Comparison of ENCODE assay signal across 9 cellular contexts in the genomic region with DNA sequence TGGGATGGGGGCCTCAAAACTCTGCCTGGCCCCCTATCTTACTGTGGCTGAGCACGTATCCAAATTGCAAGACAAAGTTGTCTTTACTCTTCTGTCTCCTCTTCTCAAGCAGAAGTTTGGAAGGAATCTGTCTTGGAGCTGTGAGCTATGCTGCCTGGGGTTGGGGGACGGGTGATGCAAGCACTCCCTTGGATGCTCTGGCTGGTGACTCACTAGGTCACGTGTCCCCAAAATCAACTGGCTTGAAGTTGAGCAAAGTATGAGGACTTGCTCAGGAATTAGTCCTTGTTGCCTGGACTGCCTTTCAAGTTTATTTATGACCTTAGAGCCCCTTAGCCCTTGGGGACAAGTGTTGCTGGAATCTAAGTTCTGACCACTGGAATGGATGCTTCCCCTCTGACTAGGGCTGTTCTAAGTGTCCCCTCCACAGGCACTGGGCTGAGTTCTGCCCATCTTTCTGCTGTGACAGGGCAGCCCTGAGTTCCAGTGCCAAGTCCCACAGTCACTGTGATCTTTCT.
DNase-seq lines count a peak whose midpoint lies in the region; ATAC-seq, FAIRE-seq and TF ChIP-seq lines count a peak whose summit lies in the region.
"Had no signal": no experiment of that assay in that cellular context is flagged by ENCODE, and none has a peak within 500 bp of the region (broad histone marks: within the 10 kb centered on the region; RNA-seq: fewer than 3 reads in every experiment).

No MANE protein-coding gene starts in this region.

- peak; percentile 89 for FAIRE-seq in H54 (lab: Jason Lieb, UNC)

- H3K27ac ChIP-seq in SJCRH30, result peak overlapping the region; percentile 73
- H3K27ac ChIP-seq in transverse colon, result peak overlapping the region; percentile 41 to 56 (median 46)

- TF ChIP-seq POLR2A in H54 (IDR thresholded peaks at IDR 0.05; ENCODE audit: low read depth, low read length), result no peak
- no peak for TF ChIP-seq POLR2A in transverse colon (IDR thresholded peaks at IDR 0.05)

- no peaks in the 10 kb centered on the region for H3K9me3 ChIP-seq in SJCRH30 (replicated peaks)
- no peaks in the 10 kb centered on the region for H3K9me3 ChIP-seq in transverse colon
- H3K9me3 ChIP-seq: HAP-1 had no signal

- peaks cover 16% of the 10 kb centered on the region for H3K4me1 ChIP-seq in SJCRH30
- peaks cover 0 to 3% (median 0%) of the 10 kb centered on the region in 4 donors for H3K4me1 ChIP-seq in transverse colon
- H3K4me1 ChIP-seq: HAP-1 had no signal

- 78% methylated on average over 3 of the region's 3 CpGs; no CpG with 5 or more reads in 1 of the 2 donors for WGBS in transverse colon (ENCODE audit: low coverage in 1 of 2), 2 donors

- in situ Hi-C loops in transverse colon (cut with MboI; ENCODE audit: low pct_ligation_motif_present in 1 of 4, low pct_unique_long_range_greater_than_20kb in 1 of 4, low sequenced_read_pairs in 3 of 4) (loop anchor here in 3 of 4 donors (25.0 kb wide), 1 partner anchor 539 kb away; a partner anchor contains a TSS), G401 (cut with HindIII; ENCODE audit: low sequenced_read_pairs) (no loop called here)

- H3K4me3 ChIP-seq in SJCRH30 (no peak overlapping the region), transverse colon (no peak overlapping the region)
- H3K4me3 ChIP-seq: HAP-1 had no signal

- DNase-seq in H54 (ENCODE audit: insufficient read length, low spot score) (peak; percentile 33), SJCRH30 (peak; percentile 68 to 73), glomerular visceral epithelial cell (ENCODE audit: extremely low spot score) (peak; percentile 92), transverse colon (peak; percentile 43), NCI-H748 treated with DMSO at 0.1 percent for 48 hours (lab: John Stamatoyannopoulos, UW) (no peak), G401 (ENCODE audit: low spot score) (no peak), inferior parietal cortex (ENCODE audit: extremely low spot score) (no peak)

- no peak for TF ChIP-seq EP300 in transverse colon (IDR thresholded peaks at IDR 0.05; ENCODE audit: low read depth)

- no peaks in the 10 kb centered on the region for H3K36me3 ChIP-seq in SJCRH30
- H3K36me3 ChIP-seq in transverse colon, result no peaks in the 10 kb centered on the region
- H3K36me3 ChIP-seq: HAP-1 had no signal

- intact Hi-C loops in transverse colon (cut with DNase I; ENCODE audit: low total_unique reads), result no loop called here

- no peaks in the 10 kb centered on the region for H3K27me3 ChIP-seq in SJCRH30
- H3K27me3 ChIP-seq in transverse colon, result no peaks in the 10 kb centered on the region

- ATAC-seq in HG03095 (IDR thresholded peaks at IDR 0.05; ENCODE audit: unreplicated experiment), result no peak

- no peak for TF ChIP-seq CTCF in transverse colon (IDR thresholded peaks at IDR 0.05)

Comparison
In these comparisons a context has a peak if more than half of its experiments do, and no peak if none do; other contexts are left out.
1. DNase-seq: peak in H54 (single experiment), SJCRH30 (2 of 2), glomerular visceral epithelial cell (single experiment) and transverse colon (single experiment); none in NCI-H748 treated with DMSO at 0.1 percent for 48 hours (single experiment), G401 (single experiment) and inferior parietal cortex (single experiment).